Comparison of ENCODE assay signal across 9 cellular contexts in genomic region chr9:15882328-15882727, GRCh38.
"Had no signal": no experiment of that assay in that cellular context is flagged by ENCODE, and none has a peak within 500 bp of the region (broad histone marks: within the 10 kb centered on the region; RNA-seq: fewer than 3 reads in every experiment).

No MANE protein-coding gene starts in this region.

- H3K4me1 Mint-ChIP-seq: IgD-negative memory B cell had no signal

- H3K9me3 Mint-ChIP-seq: HFFc6 had no signal

- H3K27ac ChIP-seq: GM23248, HL-60 had no signal

- H3K9ac ChIP-seq: GM23248 had no signal

- ATAC-seq: HCT116, HepG2 had no signal

- H3K36me3 ChIP-seq: HAP-1 had no signal

- H3K27ac Mint-ChIP-seq: HFFc6, IgD-negative memory B cell had no signal

- H3K4me3 Mint-ChIP-seq: HFFc6, IgD-negative memory B cell had no signal

- H3K9me3 ChIP-seq: HAP-1 had no signal

- H2AFZ ChIP-seq: GM23248 had no signal

- H3K4me3 ChIP-seq: GM23248, HAP-1 had no signal

- H3K27me3 Mint-ChIP-seq: IgD-negative memory B cell had no signal

- H3K4me1 ChIP-seq: HAP-1 had no signal

- DNase-seq: GM23248, GOT3, H7, HFFc6 had no signal
